In the genomic region with DNA sequence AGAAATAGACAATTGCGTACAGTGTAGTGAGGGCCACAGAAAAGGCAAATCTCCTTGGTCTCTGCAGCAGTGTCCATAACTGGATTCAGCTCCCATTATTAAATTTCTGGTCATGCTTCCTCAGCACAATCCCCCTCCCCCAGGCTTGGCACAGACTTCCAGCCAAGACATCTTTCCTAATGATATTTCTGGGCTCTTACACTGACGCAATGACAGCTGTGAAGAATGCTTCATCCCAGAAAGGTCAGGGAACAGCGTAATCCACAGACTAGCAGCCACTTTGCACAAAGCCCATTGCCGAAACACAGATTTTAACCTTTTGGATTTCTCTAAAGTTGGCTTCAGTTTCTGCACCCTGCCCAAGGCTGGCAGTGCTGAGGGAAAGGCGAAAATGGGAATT, we compare ENCODE assay signal across 16 cellular contexts.
"Had no signal": no experiment of that assay in that cellular context is flagged by ENCODE, and none has a peak within 500 bp of the region (broad histone marks: within the 10 kb centered on the region; RNA-seq: fewer than 3 reads in every experiment).

No MANE protein-coding gene starts in this region.

- H3K4me1 ChIP-seq: foreskin keratinocyte, left lung, neural progenitor cell, right lobe of liver, testis had no signal

- H3K27ac ChIP-seq: foreskin keratinocyte, left lung, neural progenitor cell, right lobe of liver, testis had no signal

- DNase-seq: activated CD4-positive, alpha-beta T cell treated with anti-CD3 and anti-CD28 coated beads, Interleukin-2, amount 10 ng/mL, durations not matched to agents 24 days and 14 days; activated CD8-positive, alpha-beta T cell treated with anti-CD3 and anti-CD28 coated beads for 36 hours; activated naive CD4-positive, alpha-beta T cell treated with Interleukin-2 at 50 U/mL for 16 hours; activated naive CD8-positive, alpha-beta T cell treated with anti-CD3 and anti-CD28 coated beads, Interleukin-2, amount 10 ng/mL, durations not matched to agents 7 days and 5 days; activated T-cell treated with anti-CD3 and anti-CD28 coated beads, Interleukin-2, amount 50 U/mL, for 1 hour; effector CD4-positive, alpha-beta T cell; foreskin keratinocyte; left lung; mucosa of descending colon; naive thymus-derived CD4-positive, alpha-beta T cell; right lobe of liver; stimulated activated CD4-positive, alpha-beta T cell treated with anti-CD3 and anti-CD28 coated beads, Interleukin-4, amount 100 ng/mL, for 24 hours; testis had no signal

- ATAC-seq: activated CD8-positive, alpha-beta T cell treated with anti-CD3 and anti-CD28 coated beads for 36 hours; activated T-helper 17 cell treated with anti-CD3 and anti-CD28 coated beads, Interleukin-2, amount 50 U/mL, for 72 hours; foreskin keratinocyte; left lung; mucosa of descending colon; naive thymus-derived CD4-positive, alpha-beta T cell; right lobe of liver; stimulated activated effector memory CD8-positive, alpha-beta T cell treated with anti-CD3 and anti-CD28 coated beads, Interleukin-12 subunit alpha, Interleukin-12 subunit beta, amount 100 ng/mL, for 72 hours had no signal

- H3K36me3 ChIP-seq: left lung, neural progenitor cell, right lobe of liver had no signal

- H3K9me3 ChIP-seq: mucosa of descending colon, right lobe of liver, testis had no signal

- H3K4me3 ChIP-seq: left lung, mucosa of descending colon, neural progenitor cell, right lobe of liver, testis had no signal

- H3K27me3 ChIP-seq: foreskin keratinocyte, left lung, neural progenitor cell, right lobe of liver, testis had no signal
